In the genomic region with DNA sequence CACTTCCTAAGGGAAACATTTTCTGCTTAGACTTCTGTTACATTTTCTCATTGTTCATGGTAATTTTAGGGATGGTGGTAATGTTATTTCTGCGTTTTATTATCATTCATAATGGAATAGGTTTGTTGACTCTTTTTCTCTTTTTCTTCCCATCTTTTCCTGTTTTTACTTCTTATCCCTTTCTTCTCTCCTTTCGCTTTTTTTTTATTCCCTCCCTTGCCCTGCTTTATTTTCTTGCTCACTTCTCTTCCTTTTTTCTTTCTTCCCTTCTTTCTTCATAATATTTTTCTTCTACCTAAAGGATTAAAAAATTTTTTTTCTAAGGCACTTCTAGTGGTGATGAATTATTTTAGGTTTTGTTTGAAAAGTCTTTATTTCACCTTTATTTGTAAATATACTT, we compare ENCODE assay signal across 21 cellular contexts.
"Had no signal": no experiment of that assay in that cellular context is flagged by ENCODE, and none has a peak within 500 bp of the region (broad histone marks: within the 10 kb centered on the region; RNA-seq: fewer than 3 reads in every experiment).

No MANE protein-coding gene starts in this region.

- H3K4me3 ChIP-seq: lung, right lobe of liver, skin epidermis, tibial artery had no signal

- H3K27me3 ChIP-seq: right lobe of liver, tibial artery had no signal

- H3K4me1 Mint-ChIP-seq: nephron had no signal

- H3K27ac ChIP-seq: right lobe of liver, skin epidermis had no signal

- H3K27ac Mint-ChIP-seq: activated CD8-positive, alpha-beta T cell treated with anti-CD3 and anti-CD28 coated beads, Interleukin-2, amount 10 ng/mL, durations not matched to agents 7 days and 5 days; activated naive CD4-positive, alpha-beta T cell treated with anti-CD3 and anti-CD28 coated beads for 36 hours; stimulated activated naive CD8-positive, alpha-beta T cell treated with anti-CD3 and anti-CD28 coated beads, Interleukin-15, Interleukin-2, amounts not matched to agents 100 ng/mL and 50 ng/mL, for 24 hours had no signal

- H3K9me3 Mint-ChIP-seq: activated naive CD4-positive, alpha-beta T cell treated with anti-CD3 and anti-CD28 coated beads for 36 hours; immature natural killer cell; stimulated activated naive CD8-positive, alpha-beta T cell treated with anti-CD3 and anti-CD28 coated beads, Interleukin-15, Interleukin-2, amounts not matched to agents 100 ng/mL and 50 ng/mL, for 24 hours had no signal

- DNase-seq: activated CD4-positive, alpha-beta T cell treated with anti-CD3 and anti-CD28 coated beads, Interleukin-2, amount 50 U/mL, for 1 hour; activated CD8-positive, alpha-beta T cell treated with anti-CD3 and anti-CD28 coated beads, Interleukin-2, amount 10 ng/mL, durations not matched to agents 7 days and 5 days; activated naive CD4-positive, alpha-beta T cell treated with anti-CD3 and anti-CD28 coated beads for 36 hours; aorta; dermis blood vessel endothelial cell; effector CD8-positive, alpha-beta T cell; foreskin melanocyte; immature natural killer cell; right lobe of liver; stimulated activated CD4-positive, alpha-beta T cell treated with anti-CD3 and anti-CD28 coated beads, Interleukin-1b, Interleukin-23, amount 100 ng/mL, for 48 hours; substantia nigra; tibial artery had no signal

- H3K4me3 Mint-ChIP-seq: activated CD8-positive, alpha-beta T cell treated with anti-CD3 and anti-CD28 coated beads, Interleukin-2, amount 10 ng/mL, durations not matched to agents 7 days and 5 days; activated naive CD4-positive, alpha-beta T cell treated with anti-CD3 and anti-CD28 coated beads for 36 hours; brain; immature natural killer cell; mesothelial cell of epicardium; nephron; stimulated activated naive CD8-positive, alpha-beta T cell treated with anti-CD3 and anti-CD28 coated beads, Interleukin-15, Interleukin-2, amounts not matched to agents 100 ng/mL and 50 ng/mL, for 24 hours had no signal

- H3K9me3 ChIP-seq: right lobe of liver, tibial artery had no signal

- H3K27me3 Mint-ChIP-seq: brain; stimulated activated naive CD8-positive, alpha-beta T cell treated with anti-CD3 and anti-CD28 coated beads, Interleukin-15, Interleukin-2, amounts not matched to agents 100 ng/mL and 50 ng/mL, for 24 hours had no signal

- H3K4me1 ChIP-seq: right lobe of liver had no signal

- ATAC-seq: activated CD4-positive, CD25-positive, alpha-beta regulatory T cell treated with anti-CD3 and anti-CD28 coated beads, Interleukin-2, amount 50 U/mL, for 24 hours; activated CD8-positive, alpha-beta T cell treated with anti-CD3 and anti-CD28 coated beads, Interleukin-2, amount 10 ng/mL, durations not matched to agents 7 days and 5 days; esophagus mucosa; left lobe of liver; right lobe of liver had no signal
